In genomic region chr17:69913241-69914015, GRCh38 we compare ENCODE assay signal across 18 cellular contexts.
DNase-seq lines count a peak whose midpoint lies in the region; ATAC-seq, FAIRE-seq and TF ChIP-seq lines count a peak whose summit lies in the region.
"Had no signal": no experiment of that assay in that cellular context is flagged by ENCODE, and none has a peak within 500 bp of the region (broad histone marks: within the 10 kb centered on the region; RNA-seq: fewer than 3 reads in every experiment).

No MANE protein-coding gene starts in this region.

- CTCF ChIA-PET in K562 (lab: Yijun Ruan, JAX; ENCODE audit: low intra/inter-chr PET ratio): no interaction called here

- WGBS in K562 (ENCODE audit: insufficient coverage, low coverage, missing lambda C conversion rate): 24% methylated on average over 4 of the region's 4 CpGs
- WGBS in thyroid gland, 2 donors: 53 to 61% methylated on average over 4 of the region's 4 CpGs

- no peak for TF ChIP-seq EP300 in K562 (IDR thresholded peaks at IDR 0.05; ENCODE audit: low read length)

- BruUV-seq in K562 (replicated peaks; lab: Mats Ljungman, UMichigan): no TSS peak

- ATAC-seq in K562: no peak
- ATAC-seq: activated CD8-positive, alpha-beta T cell treated with anti-CD3 and anti-CD28 coated beads for 36 hours; activated T-cell treated with anti-CD3 and anti-CD28 coated beads, Interleukin-2, amount 50 U/mL, for 72 hours; left colon had no signal

- POLR2A ChIA-PET in K562 (lab: Yijun Ruan, JAX): no interaction called here

- H3K4me2 ChIP-seq in Karpas-422 (ENCODE audit: low read depth, low read length, poor library complexity, severe bottlenecking) (peak overlapping the region; percentile 65), K562 (ENCODE audit: insufficient read depth, low read length) (no peak overlapping the region)

- peak overlapping the region; percentile 57 for H3K9ac ChIP-seq in Karpas-422 (ENCODE audit: low read length)
- no peak overlapping the region for H3K9ac ChIP-seq in K562 (ENCODE audit: insufficient read depth in 1 of 2, low read depth in 2 of 2, low read length in 2 of 2)

- no peak for TF ChIP-seq RAD21 in K562 (CRISPR knock-in tag; conservative IDR thresholded peaks at IDR 0.05 in 1 of 2, IDR thresholded peaks at IDR 0.05 in 1 of 2)

- no peaks in the 10 kb centered on the region for H3K36me3 ChIP-seq in Karpas-422 (ENCODE audit: insufficient read depth, low read length)
- H3K36me3 ChIP-seq in K562 (ENCODE audit: control insufficient read depth, insufficient read depth, low read length): no peaks in the 10 kb centered on the region
- H3K36me3 ChIP-seq in thyroid gland: no peaks in the 10 kb centered on the region
- H3K36me3 ChIP-seq: WERI-Rb-1 had no signal

- H4K20me1 ChIP-seq in Karpas-422 (ENCODE audit: insufficient read depth, low read depth, low read length) (no peaks in the 10 kb centered on the region), K562 (replicated peaks; ENCODE audit: control insufficient read depth, insufficient read depth, low read length) (no peaks in the 10 kb centered on the region)

- TF ChIP-seq POLR2A in K562 (conservative IDR thresholded peaks at IDR 0.05) (no peak), thyroid gland (IDR thresholded peaks at IDR 0.05) (peak in 1 of 2 donors; percentile 53)

- H3K4me1 ChIP-seq in Karpas-422 (ENCODE audit: low read length): peaks cover 67% of the 10 kb centered on the region
- peaks cover 0 to 7% of the 10 kb centered on the region in 2 experiments; a peak in 2 of 5 replicates for H3K4me1 ChIP-seq in K562 (replicated peaks in 1 of 2; ENCODE audit: control insufficient read depth in 2 of 2, insufficient read depth in 2 of 2, low read length in 2 of 2)
- H3K4me1 ChIP-seq in thyroid gland: peaks cover 6 to 7% of the 10 kb centered on the region in 2 donors

- in situ Hi-C loops in K562 (cut with MboI): no loop called here

- H2AFZ ChIP-seq in Karpas-422 (ENCODE audit: low read length) (peak overlapping the region; percentile 85), K562 (ENCODE audit: low read depth, low read length) (0 out of 2 replicates have a peak overlapping the region, but pooled peaks have one; percentile 24)

- H3K4me3 ChIP-seq in Karpas-422 (ENCODE audit: low read length) (peak overlapping the region; percentile 40), K562 (no peak overlapping the region), thyroid gland (replicated peaks in 1 of 3) (no peak overlapping the region), foreskin fibroblast (ENCODE audit: low read depth in 1 of 2, low read length in 2 of 2) (no peak overlapping the region)

- H3K9me2 ChIP-seq in Karpas-422 (replicated peaks; ENCODE audit: insufficient read depth, low read length): no peaks in the 10 kb centered on the region

- H3K9me1 ChIP-seq in K562 (ENCODE audit: control insufficient read depth, insufficient read depth, low read length): no peaks in the 10 kb centered on the region

- H3K9me3 ChIP-seq in Karpas-422 (ENCODE audit: low read length) (no peaks in the 10 kb centered on the region), K562 (replicated peaks; ENCODE audit: control insufficient read depth, insufficient read depth, low read depth, low read length) (no peaks in the 10 kb centered on the region), thyroid gland (no peaks in the 10 kb centered on the region)

- FAIRE-seq in K562 (lab: Jason Lieb, UNC): no peak
- FAIRE-seq: HTR-8/SVneo had no signal

- H3K27ac ChIP-seq in Karpas-422 (ENCODE audit: low read length) (peak overlapping the region; percentile 79), K562 (ENCODE audit: extremely low read depth, low read depth, low read length) (no peak overlapping the region), thyroid gland (peak overlapping the region; percentile 74 to 78 (median 74))
- H3K27ac ChIP-seq: C4-2B, WERI-Rb-1 had no signal

- H3K27me3 ChIP-seq in Karpas-422 (ENCODE audit: low read length): no peaks in the 10 kb centered on the region
- H3K27me3 ChIP-seq in K562 (ENCODE audit: control insufficient read depth in 2 of 2, insufficient read depth in 2 of 2, low read length in 2 of 2): no peaks in the 10 kb centered on the region
- H3K27me3 ChIP-seq in thyroid gland: no peaks in the 10 kb centered on the region

- DNase-seq in Karpas-422: peak; percentile 70
- DNase-seq in K562 (ENCODE audit: extremely low read depth in 1 of 4, low spot score in 3 of 4): no peak
- peak; percentile 24 for DNase-seq in medulla oblongata (ENCODE audit: extremely low spot score)
- DNase-seq in thyroid gland: peak; percentile 25 to 33
- no peak for DNase-seq in foreskin fibroblast
- DNase-seq in NCI-H446 treated with DMSO at 0.1 percent for 48 hours (lab: John Stamatoyannopoulos, UW): no peak
- no peak for DNase-seq in NCI-H2196 (lab: John Stamatoyannopoulos, UW; ENCODE audit: unreplicated experiment)
- no peak for DNase-seq in GM19238 (ENCODE audit: insufficient read length, low spot score)
- DNase-seq: activated CD8-positive, alpha-beta T cell treated with anti-CD3 and anti-CD28 coated beads for 36 hours; activated T-cell treated with anti-CD3 and anti-CD28 coated beads, Interleukin-2, amount 50 U/mL, for 72 hours; amygdala; cortex of kidney; DMS53; left colon; NCI-H2081; WERI-Rb-1 had no signal

- intact Hi-C loops in K562 (cut with micrococcal nuclease): no loop called here
- intact Hi-C loops in thyroid gland (cut with DNase I): no loop called here

- no peaks in the 10 kb centered on the region for H3K79me2 ChIP-seq in Karpas-422 (ENCODE audit: low read length)
- H3K79me2 ChIP-seq in K562 (ENCODE audit: control insufficient read depth, insufficient read depth, low read length): no peaks in the 10 kb centered on the region

- TF ChIP-seq CTCF in K562 (IDR thresholded peaks at IDR 0.05 in 2 of 3, conservative IDR thresholded peaks at IDR 0.05 in 1 of 3; ENCODE audit: insufficient read depth in 2 of 3, low read depth in 1 of 3, low read length in 3 of 3) (no peak), thyroid gland (IDR thresholded peaks at IDR 0.05) (peak in 5 of 6 experiments; percentile 27 to 48 (median 41)), foreskin fibroblast (IDR thresholded peaks at IDR 0.05; ENCODE audit: low read depth, low read length) (no peak)

TF ChIP-seq in K562, 482 proteins besides CTCF, POLR2A, EP300 and RAD21:
- TF ChIP-seq HCFC1 (IDR thresholded peaks at IDR 0.05; ENCODE audit: low read depth, low read length) (no peak), HMBOX1 (IDR thresholded peaks at IDR 0.05) (no peak)
- TF ChIP-seq, protein P1, sequence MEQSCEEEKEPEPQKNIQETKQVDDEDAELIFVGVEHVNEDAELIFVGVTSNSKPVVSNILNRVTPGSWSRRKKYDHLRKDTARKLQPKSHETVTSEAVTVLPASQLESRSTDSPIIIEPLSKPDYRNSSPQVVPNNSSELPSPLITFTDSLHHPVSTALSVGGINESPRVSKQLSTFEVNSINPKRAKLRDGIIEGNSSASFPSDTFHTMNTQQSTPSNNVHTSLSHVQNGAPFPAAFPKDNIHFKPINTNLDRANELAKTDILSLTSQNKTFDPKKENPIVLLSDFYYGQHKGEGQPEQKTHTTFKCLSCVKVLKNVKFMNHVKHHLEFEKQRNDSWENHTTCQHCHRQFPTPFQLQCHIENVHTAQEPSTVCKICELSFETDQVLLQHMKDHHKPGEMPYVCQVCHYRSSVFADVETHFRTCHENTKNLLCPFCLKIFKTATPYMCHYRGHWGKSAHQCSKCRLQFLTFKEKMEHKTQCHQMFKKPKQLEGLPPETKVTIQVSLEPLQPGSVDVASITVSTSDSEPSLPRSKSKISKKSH (CRISPR knock-in tag; IDR thresholded peaks at IDR 0.05): no peak

Comparison
In these comparisons a context has a peak if more than half of its experiments do, and no peak if none do; other contexts are left out.
1. DNase-seq: peak in Karpas-422 (single experiment), medulla oblongata (single experiment) and thyroid gland (2 of 2); none in K562 (0 of 4), foreskin fibroblast (0 of 2), NCI-H446 treated with DMSO at 0.1 percent for 48 hours (single experiment), NCI-H2196 (single experiment) and GM19238 (single experiment).
2. CTCF ChIP-seq: peak in thyroid gland (5 of 6); none in K562 (0 of 3) and foreskin fibroblast (single experiment).